ENCODE assay signal across 1 cellular context in genomic region chr17:76707985-76708807, GRCh38.
TF ChIP-seq lines count a peak whose summit lies in the region.

No MANE protein-coding gene starts in this region.

TF ChIP-seq in GM12878, 131 proteins besides CTCF, POLR2A, EP300 and RAD21:
- no peak for TF ChIP-seq RB1 (IDR thresholded peaks at IDR 0.05; ENCODE audit: borderline replicate concordance)
- TF ChIP-seq PBX3 (IDR thresholded peaks at IDR 0.05; ENCODE audit: insufficient replicate concordance, low read depth, low read length): no peak
- no peak for TF ChIP-seq NFXL1 (IDR thresholded peaks at IDR 0.05; ENCODE audit: borderline replicate concordance)
- TF ChIP-seq HCFC1 (IDR thresholded peaks at IDR 0.05; ENCODE audit: low read length): no peak
- no peak for TF ChIP-seq REST (IDR thresholded peaks at IDR 0.05; ENCODE audit: low read depth, low read length)
- TF ChIP-seq USF2 (IDR thresholded peaks at IDR 0.05; ENCODE audit: borderline replicate concordance, low read depth, low read length): no peak
- TF ChIP-seq CREB1 (IDR thresholded peaks at IDR 0.05; ENCODE audit: low read depth): no peak
- TF ChIP-seq PRDM15 (CRISPR knock-in tag; IDR thresholded peaks at IDR 0.05): no peak
- TF ChIP-seq MTA3 (IDR thresholded peaks at IDR 0.05; ENCODE audit: borderline replicate concordance, low read length): no peak
- TF ChIP-seq ZNF687 (IDR thresholded peaks at IDR 0.05): no peak
TF ChIP-seq in GM12878: peak in this region for 0.
